ENCODE assay signal across 20 cellular contexts in the genomic region with DNA sequence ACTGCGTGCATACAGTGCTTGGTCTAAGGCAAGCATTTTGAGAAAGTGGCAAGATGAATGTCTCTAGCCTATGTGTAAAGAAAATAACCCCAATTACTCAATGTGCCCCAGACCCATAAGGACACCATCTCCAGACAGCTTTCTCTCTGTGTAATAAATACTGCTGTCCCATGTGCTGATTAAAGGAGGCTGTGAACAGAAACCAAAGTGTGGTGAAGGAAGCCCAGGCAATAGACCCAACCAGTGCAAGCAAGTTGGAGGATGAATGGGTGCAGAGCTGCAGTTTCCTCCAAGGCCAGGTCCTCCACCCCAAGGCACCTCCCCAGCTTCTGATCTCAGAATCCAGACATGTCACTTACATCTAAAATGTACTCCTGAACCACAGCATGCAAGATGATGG.
"Had no signal": no experiment of that assay in that cellular context is flagged by ENCODE, and none has a peak within 500 bp of the region (broad histone marks: within the 10 kb centered on the region; RNA-seq: fewer than 3 reads in every experiment).

No MANE protein-coding gene starts in this region.

- H3K36me3 ChIP-seq: adrenal gland had no signal

- H3K9me3 Mint-ChIP-seq: activated T-helper 1 cell treated with anti-CD3 and anti-CD28 coated beads, Interleukin-12 subunit alpha, Interleukin-12 subunit beta, Interleukin-2, Interleukin-4 antibody, amounts not matched to agents 30 ng/mL and 10 ng/mL and 1 ng/mL, durations not matched to agents 14 hours and 24 hours and 36 hours; central memory CD8-positive, alpha-beta T cell; dendritic cell treated with granulocyte-macrophage colony-stimulating factor and Interleukin-4, amounts not matched to agents 40 ng/mL and 50 ng/mL, for 4 days; naive B cell; stimulated activated naive B cell treated with anti-CD40 and anti-IgM and Interleukin-4, amounts not matched to agents 10 μg/mL and 1 μg/mL and 100 μg/mL, for 72 hours had no signal

- H3K4me3 ChIP-seq: adrenal gland, lower lobe of right lung, right lobe of liver, spleen, upper lobe of left lung had no signal

- H3K4me3 Mint-ChIP-seq: activated T-helper 1 cell treated with anti-CD3 and anti-CD28 coated beads, Interleukin-12 subunit alpha, Interleukin-12 subunit beta, Interleukin-2, Interleukin-4 antibody, amounts not matched to agents 30 ng/mL and 10 ng/mL and 1 ng/mL, durations not matched to agents 14 hours and 24 hours and 36 hours; central memory CD8-positive, alpha-beta T cell; dendritic cell treated with granulocyte-macrophage colony-stimulating factor and Interleukin-4, amounts not matched to agents 40 ng/mL and 50 ng/mL, for 4 days; naive B cell; stimulated activated naive B cell treated with anti-CD40 and anti-IgM and Interleukin-4, amounts not matched to agents 10 μg/mL and 1 μg/mL and 100 μg/mL, for 72 hours had no signal

- ATAC-seq: lower lobe of right lung; right lobe of liver; stimulated activated naive B cell treated with anti-CD40 and anti-IgM and Interleukin-4, amounts not matched to agents 10 μg/mL and 1 μg/mL and 100 μg/mL, for 72 hours had no signal

- H3K27me3 ChIP-seq: adrenal gland, neutrophil, right lobe of liver, spleen, upper lobe of left lung had no signal

- H3K27me3 Mint-ChIP-seq: central memory CD8-positive, alpha-beta T cell; dendritic cell treated with granulocyte-macrophage colony-stimulating factor and Interleukin-4, amounts not matched to agents 40 ng/mL and 50 ng/mL, for 4 days; naive B cell; progenitor cell of endocrine pancreas; stimulated activated naive B cell treated with anti-CD40 and anti-IgM and Interleukin-4, amounts not matched to agents 10 μg/mL and 1 μg/mL and 100 μg/mL, for 72 hours had no signal

- H3K27ac ChIP-seq: adrenal gland, lower lobe of right lung, neutrophil, spleen had no signal

- DNase-seq: activated CD4-positive, alpha-beta T cell treated with anti-CD3 and anti-CD28 coated beads, Interleukin-2, amount 50 U/mL, for 48 hours; activated CD4-positive, CD25-positive, alpha-beta regulatory T cell treated with anti-CD3 and anti-CD28 coated beads, Interleukin-2, amount 50 U/mL, for 72 hours; activated CD8-positive, alpha-beta memory T cell treated with anti-CD3 and anti-CD28 coated beads, Interleukin-2, amount 50 U/mL, for 48 hours; activated naive CD4-positive, alpha-beta T cell; adrenal gland; erythroblast; hypothalamus; lower lobe of right lung; naive B cell; right lobe of liver; spleen; stimulated activated CD4-positive, alpha-beta T cell treated with anti-CD3 and anti-CD28 coated beads, Interleukin-1b, Interleukin-23, amount 100 ng/mL, for 48 hours; stimulated activated naive B cell treated with anti-CD40 and anti-IgM and Interleukin-4, amounts not matched to agents 10 μg/mL and 1 μg/mL and 100 μg/mL, for 72 hours; T-helper 9 cell; upper lobe of left lung had no signal

- H3K27ac Mint-ChIP-seq: activated T-helper 1 cell treated with anti-CD3 and anti-CD28 coated beads, Interleukin-12 subunit alpha, Interleukin-12 subunit beta, Interleukin-2, Interleukin-4 antibody, amounts not matched to agents 30 ng/mL and 10 ng/mL and 1 ng/mL, durations not matched to agents 14 hours and 24 hours and 36 hours; dendritic cell treated with granulocyte-macrophage colony-stimulating factor and Interleukin-4, amounts not matched to agents 40 ng/mL and 50 ng/mL, for 4 days; progenitor cell of endocrine pancreas; stimulated activated naive B cell treated with anti-CD40 and anti-IgM and Interleukin-4, amounts not matched to agents 10 μg/mL and 1 μg/mL and 100 μg/mL, for 72 hours had no signal

- H3K9me3 ChIP-seq: adrenal gland, lower lobe of right lung, neutrophil, right lobe of liver, spleen, upper lobe of left lung had no signal
